8 cellular contexts compared by ENCODE assay signal in the genomic region with DNA sequence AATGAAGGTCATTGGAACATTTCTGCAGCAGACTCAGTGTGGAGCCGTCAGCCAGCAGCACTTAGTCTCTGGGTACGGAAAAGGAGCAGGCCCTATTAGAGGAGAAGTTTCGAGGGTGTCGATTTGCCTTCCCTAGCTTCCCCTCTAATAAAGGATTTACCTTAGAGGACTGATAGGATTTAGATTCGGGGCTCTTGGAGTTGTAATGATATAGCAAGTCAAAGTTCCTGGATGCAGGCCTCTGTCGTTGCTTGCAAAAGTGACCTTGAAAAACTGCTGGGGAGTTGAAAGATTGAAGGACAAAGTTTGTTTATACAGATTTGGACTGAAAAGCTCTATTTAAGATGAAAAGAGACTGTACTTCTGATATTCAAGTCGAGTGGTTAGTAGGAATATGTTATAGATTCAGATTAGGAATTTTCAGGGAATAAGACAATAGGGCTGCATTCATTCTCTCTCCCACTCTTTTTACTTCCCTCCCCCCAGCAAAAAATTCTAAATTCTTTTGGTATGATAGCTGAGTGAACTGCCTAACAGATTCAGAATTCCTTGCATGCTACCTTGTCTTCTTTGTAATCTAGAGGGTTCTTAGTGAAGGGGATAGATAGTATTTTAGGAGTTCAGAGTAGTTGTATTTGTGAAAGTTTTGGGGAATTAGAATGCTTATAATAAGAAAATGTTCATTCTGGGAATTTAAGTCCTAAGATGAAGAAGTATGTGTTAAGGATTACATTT. TPM values are rescaled to one million over a fixed set of nuclear protein-coding genes. Genes with fewer than 3 reads are reported as not detected.
DNase-seq lines count a peak whose midpoint lies in the region; ATAC-seq and TF ChIP-seq lines count a peak whose summit lies in the region.

No MANE protein-coding gene starts in this region.

- H3K4me3 Mint-ChIP-seq in WTC11, result peak overlapping the region; percentile 94

- H3K27me3 ChIP-seq in heart right ventricle, result no peaks in the 10 kb centered on the region

- POLR2A ChIA-PET in WTC11 (lab: Charles Lee), result interaction anchor here (1.2 to 3.9 kb wide), 2 partner anchors 19 kb away, joined by 4 to 39 read pairs; partner anchors contain the start of gene NFYC

- intact Hi-C loops in heart right ventricle (cut with DNase I), result loop anchor here in 1 of 10 donors (5.0 kb wide), 1 partner anchor 47 kb away; no protein-coding TSS in a partner anchor

- CTCF ChIA-PET in WTC11 (lab: Charles Lee), result interaction anchor here (0.8 to 3.1 kb wide), 4 partner anchors 12 to 63 kb away, joined by 3 to 11 read pairs (median 6); partner anchors contain the start of gene NFYC

- no peak for TF ChIP-seq CTCF in WTC11 (IDR thresholded peaks at IDR 0.05)
- TF ChIP-seq CTCF in heart right ventricle (IDR thresholded peaks at IDR 0.05), result no peak

- H3K27ac ChIP-seq in heart right ventricle, result peak overlapping the region; percentile 79 to 91 (median 88)

- H3K27me3 Mint-ChIP-seq in WTC11 (ENCODE audit: low read depth), result no peaks in the 10 kb centered on the region

- DNase-seq in WTC11 (ENCODE audit: low spot score) (no peak), heart right ventricle (peak in 1 of 2 donors; percentile 4), retina (peak; percentile 14), NCI-H2227 treated with DMSO at 0.1 percent for 48 hours (lab: John Stamatoyannopoulos, UW) (no peak), GDM1 (lab: John Stamatoyannopoulos, UW) (no peak)

- peak overlapping the region; percentile 100 for H3K4me3 ChIP-seq in GM08714 (ENCODE audit: low read length)
- peak overlapping the region; percentile 19 to 67 (median 62) for H3K4me3 ChIP-seq in heart right ventricle

- peaks cover 0 to 76% (median 67%) of the 10 kb centered on the region in 9 donors for H3K4me1 ChIP-seq in heart right ventricle

- H3K36me3 ChIP-seq in heart right ventricle, result peaks cover 0 to 16% (median 0%) of the 10 kb centered on the region in 9 donors

- 2 to 7% methylated on average over 7 of the region's 7 CpGs for WGBS in heart right ventricle, 2 donors

- peaks cover 9% of the 10 kb centered on the region for H3K36me3 Mint-ChIP-seq in WTC11

- H3K9me3 Mint-ChIP-seq in WTC11, result no peaks in the 10 kb centered on the region

- ATAC-seq in WTC11, result no peak
- ATAC-seq in heart right ventricle, result peak in 3 of 8 donors; percentile 43 to 45 (median 44)
- no peak for ATAC-seq in GM19452 (IDR thresholded peaks at IDR 0.05; ENCODE audit: unreplicated experiment)
- no peak for ATAC-seq in GM18870 (IDR thresholded peaks at IDR 0.05; ENCODE audit: unreplicated experiment)

- H3K27ac Mint-ChIP-seq in WTC11, result peak overlapping the region; percentile 99

- H3K4me1 Mint-ChIP-seq in WTC11, result peaks cover 41% of the 10 kb centered on the region

- no peaks in the 10 kb centered on the region for H3K9me3 ChIP-seq in heart right ventricle

TF ChIP-seq in WTC11, 78 proteins besides CTCF, POLR2A, EP300 and RAD21:
- no peak for TF ChIP-seq ELF4 (CRISPR knock-in tag; IDR thresholded peaks at IDR 0.05; ENCODE audit: low read depth)
- TF ChIP-seq OVOL2 (CRISPR knock-in tag; IDR thresholded peaks at IDR 0.05; ENCODE audit: borderline replicate concordance), result no peak
- TF ChIP-seq, protein P1, sequence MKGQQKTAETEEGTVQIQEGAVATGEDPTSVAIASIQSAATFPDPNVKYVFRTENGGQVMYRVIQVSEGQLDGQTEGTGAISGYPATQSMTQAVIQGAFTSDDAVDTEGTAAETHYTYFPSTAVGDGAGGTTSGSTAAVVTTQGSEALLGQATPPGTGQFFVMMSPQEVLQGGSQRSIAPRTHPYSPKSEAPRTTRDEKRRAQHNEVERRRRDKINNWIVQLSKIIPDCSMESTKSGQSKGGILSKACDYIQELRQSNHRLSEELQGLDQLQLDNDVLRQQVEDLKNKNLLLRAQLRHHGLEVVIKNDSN (CRISPR knock-in tag; IDR thresholded peaks at IDR 0.05), result no peak
- TF ChIP-seq, protein P2, sequence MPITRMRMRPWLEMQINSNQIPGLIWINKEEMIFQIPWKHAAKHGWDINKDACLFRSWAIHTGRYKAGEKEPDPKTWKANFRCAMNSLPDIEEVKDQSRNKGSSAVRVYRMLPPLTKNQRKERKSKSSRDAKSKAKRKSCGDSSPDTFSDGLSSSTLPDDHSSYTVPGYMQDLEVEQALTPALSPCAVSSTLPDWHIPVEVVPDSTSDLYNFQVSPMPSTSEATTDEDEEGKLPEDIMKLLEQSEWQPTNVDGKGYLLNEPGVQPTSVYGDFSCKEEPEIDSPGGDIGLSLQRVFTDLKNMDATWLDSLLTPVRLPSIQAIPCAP (CRISPR knock-in tag; IDR thresholded peaks at IDR 0.05), result no peak
- TF ChIP-seq TCF7 (CRISPR knock-in tag; IDR thresholded peaks at IDR 0.05; ENCODE audit: low read depth), result no peak
- TF ChIP-seq ATF3 (CRISPR knock-in tag; conservative IDR thresholded peaks at IDR 0.05), result no peak
- TF ChIP-seq PRDM15 (CRISPR knock-in tag; IDR thresholded peaks at IDR 0.05), result no peak
- no peak for TF ChIP-seq TEAD1 (CRISPR knock-in tag; IDR thresholded peaks at IDR 0.05)
- no peak for TF ChIP-seq MXD4 (CRISPR knock-in tag; IDR thresholded peaks at IDR 0.05; ENCODE audit: borderline replicate concordance)
- no peak for TF ChIP-seq MYBL2 (CRISPR knock-in tag; IDR thresholded peaks at IDR 0.05)
- TF ChIP-seq FOXJ3 (CRISPR knock-in tag; IDR thresholded peaks at IDR 0.05; ENCODE audit: borderline replicate concordance), result no peak
- no peak for TF ChIP-seq CREM (CRISPR knock-in tag; IDR thresholded peaks at IDR 0.05)
- no peak for TF ChIP-seq ZNF425 (CRISPR knock-in tag; conservative IDR thresholded peaks at IDR 0.05)
- TF ChIP-seq MLX (CRISPR knock-in tag; IDR thresholded peaks at IDR 0.05), result no peak
- TF ChIP-seq NR1H2 (CRISPR knock-in tag; IDR thresholded peaks at IDR 0.05), result no peak

RNA-seq across cellular contexts. Expression of gene NFYC, which starts 19.2 kb away (rescaled TPM):
- total RNA-seq in WTC11 (2021) (46.5 to 47.5 TPM (median 47.4 TPM) in 3 replicates), heart right ventricle (10 to 100 TPM; 56.1 to 84.7 (median 73.1) TPM)
- 10 to 100 TPM; 49.9 to 55.8 TPM for polyA plus RNA-seq in heart right ventricle

RNA-seq across cellular contexts. Expression of gene RIMS3, which starts 45.3 kb away (rescaled TPM):
- total RNA-seq in WTC11 (2021) (19.8 to 19.9 TPM (median 19.8 TPM) in 3 replicates), heart right ventricle (1 to 10 TPM in 3 of 10 donors, under 1 TPM in 7; 0.34 to 2.0 (median 0.79) TPM)
- polyA plus RNA-seq in heart right ventricle, result under 1 TPM; 0.14 to 0.22 TPM
